ENCODE assay signal across 9 cellular contexts in genomic region chr19:43464089-43464775, GRCh38. TPM values are rescaled to one million over a fixed set of nuclear protein-coding genes. Genes with fewer than 3 reads are reported as not detected.
A peak's percentile ranks its signal among the peaks of the same experiment; 100 is the strongest.
DNase-seq lines count a peak whose midpoint lies in the region; ATAC-seq and TF ChIP-seq lines count a peak whose summit lies in the region.
"Had no signal": no experiment of that assay in that cellular context is flagged by ENCODE, and none has a peak within 500 bp of the region (broad histone marks: within the 10 kb centered on the region; RNA-seq: fewer than 3 reads in every experiment).

No MANE protein-coding gene starts in this region.

- peak; percentile 36 for ATAC-seq in GM21786 (IDR thresholded peaks at IDR 0.05; ENCODE audit: unreplicated experiment)

- intact Hi-C loops in adrenal gland (cut with DNase I) (no loop called here), spleen (cut with DNase I; ENCODE audit: low total_unique reads) (no loop called here)

- H3K9me3 ChIP-seq in adrenal gland (replicated peaks in 1 of 3) (no peaks in the 10 kb centered on the region), iPS DF 6.9 (ENCODE audit: control insufficient read depth, insufficient read depth, low read length) (no peaks in the 10 kb centered on the region), spleen (no peaks in the 10 kb centered on the region)

- TF ChIP-seq CTCF in adrenal gland (IDR thresholded peaks at IDR 0.05) (no peak), spleen (IDR thresholded peaks at IDR 0.05 in 8 of 11, conservative IDR thresholded peaks at IDR 0.05 in 3 of 11) (no peak)

- H3K36me3 ChIP-seq in adrenal gland (replicated peaks in 1 of 2), result no peaks in the 10 kb centered on the region
- H3K36me3 ChIP-seq in iPS DF 6.9 (ENCODE audit: control insufficient read depth, insufficient read depth, low read length), result no peaks in the 10 kb centered on the region
- H3K36me3 ChIP-seq in spleen, result no peaks in the 10 kb centered on the region

- 14 to 26% (median 14%) methylated on average over 12 to 36 of the region's 36 CpGs for WGBS in adrenal gland, 4 donors
- WGBS in iPS DF 6.9 (ENCODE audit: insufficient coverage, insufficient read length), result no CpG with 5 or more reads among the region's 36 CpGs
- WGBS in spleen, 5 donors, result 9 to 14% (median 11%) methylated on average over 31 to 36 of the region's 36 CpGs

- DNase-seq in GM03348 (ENCODE audit: low spot score) (peak; percentile 87), NCI-H146 treated with DMSO at 0.1 percent for 48 hours (lab: John Stamatoyannopoulos, UW; ENCODE audit: unreplicated experiment) (peak; percentile 62), adrenal gland (peak in 2 of 7 donors; percentile 80 to 81), iPS DF 6.9 (ENCODE audit: low read depth, low spot score) (no peak), spleen (peak; percentile 93), SIG-M5 (lab: John Stamatoyannopoulos, UW) (no peak), dermis blood vessel endothelial cell (no peak)

- peaks cover 6 to 11% of the 10 kb centered on the region in 2 donors for H3K4me1 ChIP-seq in adrenal gland (replicated peaks in 1 of 2)
- 0 out of 2 replicates have a peak, but pooled peaks cover 2% of the 10 kb centered on the region for H3K4me1 ChIP-seq in iPS DF 6.9 (ENCODE audit: control insufficient read depth, insufficient read depth, low read length)
- H3K4me1 ChIP-seq in spleen, result peaks cover 5 to 55% (median 19%) of the 10 kb centered on the region in 6 donors

- H3K27ac ChIP-seq in adrenal gland (peak overlapping the region; percentile 72 to 90 (median 87)), iPS DF 6.9 (ENCODE audit: low read length) (no peak overlapping the region), spleen (peak overlapping the region; percentile 76 to 89 (median 85))

- TF ChIP-seq POLR2A in adrenal gland (IDR thresholded peaks at IDR 0.05) (no peak), spleen (IDR thresholded peaks at IDR 0.05) (no peak)

- H3K4me3 ChIP-seq in adrenal gland, result peak overlapping the region in 3 of 4 donors; percentile 15 to 69 (median 35)
- H3K4me3 ChIP-seq in iPS DF 6.9 (ENCODE audit: low read length), result peak overlapping the region; percentile 78; the same call in 1 of the 2 replicates
- H3K4me3 ChIP-seq in spleen, result peak overlapping the region; percentile 62 to 91 (median 82)

- H3K27me3 ChIP-seq in adrenal gland (no peaks in the 10 kb centered on the region), iPS DF 6.9 (ENCODE audit: control insufficient read depth, insufficient read depth, low read length) (no peaks in the 10 kb centered on the region; the same call in 1 of the 2 replicates), spleen (replicated peaks in 1 of 7) (peaks cover 0 to 20% (median 0%) of the 10 kb centered on the region in 7 donors)

RNA-seq across cellular contexts. Expression of gene LYPD3, which starts 1.2 kb away (rescaled TPM):
- 1 to 10 TPM in 5 of 8 donors, under 1 TPM in 3; 0.18 to 1.9 (median 1.2) TPM for total RNA-seq in adrenal gland
- polyA plus RNA-seq in adrenal gland, result under 1 TPM; 0.48 to 0.73 (median 0.57) TPM
- total RNA-seq in spleen, result 1 to 10 TPM in 6 of 7 donors, under 1 TPM in 1; 0.57 to 2.8 (median 1.4) TPM
- polyA plus RNA-seq in spleen, result 1 to 10 TPM; 1.5 to 1.7 (median 1.6) TPM
- 0.17 and 0.33 TPM in 2 replicates for total RNA-seq in dermis blood vessel endothelial cell

RNA-seq across cellular contexts. Expression of gene PHLDB3, which starts 40.3 kb away (rescaled TPM):
- total RNA-seq in adrenal gland (10 to 100 TPM in 7 of 8 donors, 1 to 10 TPM in 1; 3.5 to 30.7 (median 19.5) TPM), spleen (10 to 100 TPM in 5 of 7 donors, 1 to 10 TPM in 2; 8.0 to 23.0 (median 14.8) TPM), dermis blood vessel endothelial cell (34.2 and 49.8 TPM in 2 replicates)
- polyA plus RNA-seq in adrenal gland (10 to 100 TPM in 2 of 3 donors, 1 to 10 TPM in 1; 1.7 to 54.5 (median 33.7) TPM), spleen (10 to 100 TPM; 10.4 to 22.8 (median 17.4) TPM)

RNA-seq across cellular contexts. Expression of gene TEX101, which starts 49.5 kb away (rescaled TPM):
- not detected for total RNA-seq in adrenal gland
- not detected for polyA plus RNA-seq in adrenal gland
- total RNA-seq in spleen, result not detected
- not detected for polyA plus RNA-seq in spleen
- not detected in 2 replicates for total RNA-seq in dermis blood vessel endothelial cell
- total RNA-seq: SK-MEL-5 had no signal

Comparison
In these comparisons a context has a peak if more than half of its experiments do, and no peak if none do; other contexts are left out.
1. DNase-seq: peak in GM03348 (single experiment), NCI-H146 treated with DMSO at 0.1 percent for 48 hours (single experiment) and spleen (single experiment); none in iPS DF 6.9 (single experiment), SIG-M5 (single experiment) and dermis blood vessel endothelial cell (single experiment).
2. Peak in every context shown above with its lines, with median percentiles within 50 percentile points of each other: H3K4me3 ChIP-seq.